1 cellular context compared by ENCODE assay signal in the genomic region with DNA sequence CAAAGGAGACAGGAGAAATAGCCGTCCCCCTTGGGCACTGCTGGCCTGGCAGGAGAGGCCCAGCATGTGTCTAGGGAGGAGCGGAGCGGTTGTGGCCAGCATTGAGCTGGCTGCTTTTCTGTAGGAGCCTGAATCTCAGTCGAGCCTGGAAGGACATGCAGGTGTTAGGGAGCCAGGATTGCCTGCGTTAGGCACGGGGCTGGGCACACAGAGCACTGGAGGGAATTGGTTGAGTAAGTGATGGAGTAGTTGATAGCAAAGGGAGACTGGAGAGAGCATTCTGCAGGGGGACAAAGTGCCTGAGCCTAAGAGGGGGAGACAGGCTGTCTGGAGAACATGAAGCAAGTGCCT.
TF ChIP-seq lines count a peak whose summit lies in the region.

No MANE protein-coding gene starts in this region.

TF ChIP-seq in WTC11, 78 proteins besides CTCF, POLR2A, EP300 and RAD21:
- TF ChIP-seq, protein P1, sequence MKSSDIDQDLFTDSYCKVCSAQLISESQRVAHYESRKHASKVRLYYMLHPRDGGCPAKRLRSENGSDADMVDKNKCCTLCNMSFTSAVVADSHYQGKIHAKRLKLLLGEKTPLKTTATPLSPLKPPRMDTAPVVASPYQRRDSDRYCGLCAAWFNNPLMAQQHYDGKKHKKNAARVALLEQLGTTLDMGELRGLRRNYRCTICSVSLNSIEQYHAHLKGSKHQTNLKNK (CRISPR knock-in tag; IDR thresholded peaks at IDR 0.05) = no peak
- no peak for TF ChIP-seq ZNF263 (CRISPR knock-in tag; IDR thresholded peaks at IDR 0.05; ENCODE audit: low read depth)
- TF ChIP-seq, protein P2, sequence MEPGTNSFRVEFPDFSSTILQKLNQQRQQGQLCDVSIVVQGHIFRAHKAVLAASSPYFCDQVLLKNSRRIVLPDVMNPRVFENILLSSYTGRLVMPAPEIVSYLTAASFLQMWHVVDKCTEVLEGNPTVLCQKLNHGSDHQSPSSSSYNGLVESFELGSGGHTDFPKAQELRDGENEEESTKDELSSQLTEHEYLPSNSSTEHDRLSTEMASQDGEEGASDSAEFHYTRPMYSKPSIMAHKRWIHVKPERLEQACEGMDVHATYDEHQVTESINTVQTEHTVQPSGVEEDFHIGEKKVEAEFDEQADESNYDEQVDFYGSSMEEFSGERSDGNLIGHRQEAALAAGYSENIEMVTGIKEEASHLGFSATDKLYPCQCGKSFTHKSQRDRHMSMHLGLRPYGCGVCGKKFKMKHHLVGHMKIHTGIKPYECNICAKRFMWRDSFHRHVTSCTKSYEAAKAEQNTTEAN (CRISPR knock-in tag; IDR thresholded peaks at IDR 0.05) = no peak
- TF ChIP-seq JAZF1 (CRISPR knock-in tag; IDR thresholded peaks at IDR 0.05) = no peak
- TF ChIP-seq, protein P3, sequence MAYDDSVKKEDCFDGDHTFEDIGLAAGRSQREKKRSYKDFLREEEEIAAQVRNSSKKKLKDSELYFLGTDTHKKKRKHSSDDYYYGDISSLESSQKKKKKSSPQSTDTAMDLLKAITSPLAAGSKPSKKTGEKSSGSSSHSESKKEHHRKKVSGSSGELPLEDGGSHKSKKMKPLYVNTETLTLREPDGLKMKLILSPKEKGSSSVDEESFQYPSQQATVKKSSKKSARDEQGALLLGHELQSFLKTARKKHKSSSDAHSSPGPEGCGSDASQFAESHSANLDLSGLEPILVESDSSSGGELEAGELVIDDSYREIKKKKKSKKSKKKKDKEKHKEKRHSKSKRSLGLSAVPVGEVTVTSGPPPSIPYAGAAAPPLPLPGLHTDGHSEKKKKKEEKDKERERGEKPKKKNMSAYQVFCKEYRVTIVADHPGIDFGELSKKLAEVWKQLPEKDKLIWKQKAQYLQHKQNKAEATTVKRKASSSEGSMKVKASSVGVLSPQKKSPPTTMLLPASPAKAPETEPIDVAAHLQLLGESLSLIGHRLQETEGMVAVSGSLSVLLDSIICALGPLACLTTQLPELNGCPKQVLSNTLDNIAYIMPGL (CRISPR knock-in tag; IDR thresholded peaks at IDR 0.05) = no peak
- TF ChIP-seq NFYB (CRISPR knock-in tag; conservative IDR thresholded peaks at IDR 0.05; ENCODE audit: low read depth) = no peak
- no peak for TF ChIP-seq ELF4 (CRISPR knock-in tag; IDR thresholded peaks at IDR 0.05; ENCODE audit: low read depth)
- no peak for TF ChIP-seq ZNF671 (CRISPR knock-in tag; IDR thresholded peaks at IDR 0.05)
- TF ChIP-seq TEAD1 (CRISPR knock-in tag; IDR thresholded peaks at IDR 0.05) = no peak
- no peak for TF ChIP-seq CBFB (CRISPR knock-in tag; IDR thresholded peaks at IDR 0.05; ENCODE audit: low read depth)
- no peak for TF ChIP-seq HMGA2 (CRISPR knock-in tag; IDR thresholded peaks at IDR 0.05)
- no peak for TF ChIP-seq ZNF232 (CRISPR knock-in tag; IDR thresholded peaks at IDR 0.05)
- TF ChIP-seq FOXJ3 (CRISPR knock-in tag; IDR thresholded peaks at IDR 0.05; ENCODE audit: borderline replicate concordance) = no peak
- TF ChIP-seq, protein P4, sequence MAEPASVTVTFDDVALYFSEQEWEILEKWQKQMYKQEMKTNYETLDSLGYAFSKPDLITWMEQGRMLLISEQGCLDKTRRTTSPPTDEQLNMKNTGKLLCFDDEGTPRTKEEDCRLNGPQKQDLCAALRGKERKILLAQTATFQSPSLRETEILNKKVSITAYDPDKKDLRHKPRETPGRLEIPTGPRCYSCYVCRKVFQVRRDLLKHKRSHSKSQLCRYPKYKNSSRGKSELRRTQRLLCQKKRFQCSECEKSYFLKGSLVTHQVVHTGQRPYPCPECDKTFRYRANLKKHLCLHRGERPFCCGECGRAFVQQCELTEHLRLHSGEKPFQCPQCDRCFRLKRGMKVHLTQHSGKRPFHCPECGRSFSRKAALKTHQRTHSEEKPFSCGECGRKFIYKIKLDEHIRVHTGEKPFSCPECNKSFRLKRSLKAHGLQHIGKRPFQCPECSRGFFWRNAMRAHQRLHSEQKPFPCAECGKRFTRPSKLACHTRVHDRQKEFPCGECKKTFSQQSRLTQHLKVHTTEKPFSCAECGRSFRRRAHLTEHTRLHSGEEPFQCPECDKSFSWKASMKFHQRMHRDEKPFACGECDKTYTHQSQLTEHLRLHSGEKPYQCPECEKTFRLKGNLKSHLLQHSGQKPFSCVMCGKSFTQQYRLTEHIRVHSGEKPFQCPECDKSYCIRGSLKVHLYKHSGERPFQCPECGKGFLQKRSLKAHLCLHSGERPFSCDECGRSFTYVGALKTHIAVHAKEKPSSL (CRISPR knock-in tag; conservative IDR thresholded peaks at IDR 0.05) = no peak
- TF ChIP-seq, protein P5, sequence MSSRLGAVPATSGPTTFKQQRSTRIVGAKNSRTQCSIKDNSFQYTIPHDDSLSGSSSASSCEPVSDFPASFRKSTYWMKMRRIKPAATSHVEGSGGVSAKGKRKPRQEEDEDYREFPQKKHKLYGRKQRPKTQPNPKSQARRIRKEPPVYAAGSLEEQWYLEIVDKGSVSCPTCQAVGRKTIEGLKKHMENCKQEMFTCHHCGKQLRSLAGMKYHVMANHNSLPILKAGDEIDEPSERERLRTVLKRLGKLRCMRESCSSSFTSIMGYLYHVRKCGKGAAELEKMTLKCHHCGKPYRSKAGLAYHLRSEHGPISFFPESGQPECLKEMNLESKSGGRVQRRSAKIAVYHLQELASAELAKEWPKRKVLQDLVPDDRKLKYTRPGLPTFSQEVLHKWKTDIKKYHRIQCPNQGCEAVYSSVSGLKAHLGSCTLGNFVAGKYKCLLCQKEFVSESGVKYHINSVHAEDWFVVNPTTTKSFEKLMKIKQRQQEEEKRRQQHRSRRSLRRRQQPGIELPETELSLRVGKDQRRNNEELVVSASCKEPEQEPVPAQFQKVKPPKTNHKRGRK (CRISPR knock-in tag; IDR thresholded peaks at IDR 0.05; ENCODE audit: borderline replicate concordance) = no peak
- no peak for TF ChIP-seq KAT7 (CRISPR knock-in tag; IDR thresholded peaks at IDR 0.05; ENCODE audit: borderline replicate concordance)
- TF ChIP-seq TEAD4 (CRISPR knock-in tag; IDR thresholded peaks at IDR 0.05) = no peak
